In the genomic region with DNA sequence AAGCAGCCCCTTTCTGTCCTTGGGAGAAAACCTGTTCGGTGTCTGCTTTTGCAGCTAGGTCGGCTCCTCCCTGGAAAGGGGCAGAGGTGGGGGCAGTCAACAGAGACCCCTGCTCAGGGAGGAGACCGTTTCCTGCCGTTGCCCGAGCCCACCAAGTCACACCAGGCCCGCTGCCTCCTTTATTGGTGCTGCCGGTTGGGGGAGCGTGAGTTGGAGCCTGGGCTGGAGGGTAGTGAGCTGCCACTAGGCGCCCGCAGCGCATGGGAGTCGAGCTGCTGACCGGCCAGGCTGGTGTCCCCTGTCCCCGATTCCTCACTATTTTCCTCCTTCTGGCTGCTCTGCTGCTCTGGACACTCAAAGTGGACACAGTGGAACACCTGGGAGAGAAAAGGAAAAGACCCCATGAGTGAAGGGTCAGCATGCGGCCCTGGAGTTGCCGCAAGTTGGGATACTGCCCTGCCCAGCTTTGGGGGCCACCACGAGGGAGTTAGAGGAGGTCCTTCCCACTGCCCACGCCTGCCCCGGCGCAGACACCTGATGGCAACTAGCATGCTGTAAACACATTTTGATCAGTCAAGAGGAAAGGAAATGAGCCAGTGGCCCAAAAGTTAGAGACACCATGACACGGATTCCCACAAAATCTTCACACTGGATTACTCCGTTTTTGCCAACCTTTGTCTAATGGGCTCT, we compare ENCODE assay signal across 25 cellular contexts.
"Had no signal": no experiment of that assay in that cellular context is flagged by ENCODE, and none has a peak within 500 bp of the region (broad histone marks: within the 10 kb centered on the region; RNA-seq: fewer than 3 reads in every experiment).

No MANE protein-coding gene starts in this region.

- H3K27me3 Mint-ChIP-seq: activated CD8-positive, alpha-beta T cell treated with anti-CD3 and anti-CD28 coated beads for 36 hours; activated naive CD4-positive, alpha-beta T cell treated with anti-CD3 and anti-CD28 coated beads, Interleukin-2, amount 50 U/mL, for 24 hours; T-cell had no signal

- H3K4me1 ChIP-seq: breast epithelium had no signal

- H3K4me3 ChIP-seq: breast epithelium, SK-N-MC had no signal

- H3K9me3 Mint-ChIP-seq: activated CD8-positive, alpha-beta T cell treated with anti-CD3 and anti-CD28 coated beads for 36 hours; activated naive CD4-positive, alpha-beta T cell treated with anti-CD3 and anti-CD28 coated beads, Interleukin-2, amount 50 U/mL, for 24 hours; T-cell had no signal

- H3K27me3 ChIP-seq: breast epithelium had no signal

- H3K4me3 Mint-ChIP-seq: activated CD8-positive, alpha-beta T cell treated with anti-CD3 and anti-CD28 coated beads for 36 hours; activated naive CD4-positive, alpha-beta T cell treated with anti-CD3 and anti-CD28 coated beads, Interleukin-2, amount 50 U/mL, for 24 hours; T-cell had no signal

- H3K9me3 ChIP-seq: breast epithelium had no signal

- DNase-seq: activated CD4-positive, alpha-beta T cell treated with anti-CD3 and anti-CD28 coated beads for 4 hours; activated CD8-positive, alpha-beta memory T cell treated with anti-CD3 and anti-CD28 coated beads, Interleukin-2, amount 50 U/mL, for 4 hours; activated CD8-positive, alpha-beta T cell treated with anti-CD3 and anti-CD28 coated beads for 36 hours; activated effector memory CD4-positive, alpha-beta T cell treated with Interleukin-2 at 50 U/mL for 16 hours; activated naive CD4-positive, alpha-beta T cell; caudate nucleus; KG1; NCI-H1092 treated with DMSO at 0.1 percent for 48 hours; NCI-H1417 treated with DMSO at 0.1 percent for 48 hours; NCI-H1694; NCI-H2029; NCI-H2107; NCI-H2171 treated with DMSO at 0.1 percent for 48 hours; NCI-H226; NCI-H526; NCI-H82; RPMI8226; T-cell had no signal

- H3K27ac Mint-ChIP-seq: activated CD8-positive, alpha-beta T cell treated with anti-CD3 and anti-CD28 coated beads for 36 hours had no signal

- H3K36me3 ChIP-seq: breast epithelium had no signal

- ATAC-seq: activated CD4-positive, CD25-positive, alpha-beta regulatory T cell treated with anti-CD3 and anti-CD28 coated beads, Interleukin-2, amount 50 U/mL, for 24 hours; activated CD8-positive, alpha-beta T cell treated with anti-CD3 and anti-CD28 coated beads for 36 hours; Panc1; Right ventricle myocardium inferior; T-cell had no signal

- H3K27ac ChIP-seq: breast epithelium, SK-N-MC, VCaP had no signal
